In the genomic region with DNA sequence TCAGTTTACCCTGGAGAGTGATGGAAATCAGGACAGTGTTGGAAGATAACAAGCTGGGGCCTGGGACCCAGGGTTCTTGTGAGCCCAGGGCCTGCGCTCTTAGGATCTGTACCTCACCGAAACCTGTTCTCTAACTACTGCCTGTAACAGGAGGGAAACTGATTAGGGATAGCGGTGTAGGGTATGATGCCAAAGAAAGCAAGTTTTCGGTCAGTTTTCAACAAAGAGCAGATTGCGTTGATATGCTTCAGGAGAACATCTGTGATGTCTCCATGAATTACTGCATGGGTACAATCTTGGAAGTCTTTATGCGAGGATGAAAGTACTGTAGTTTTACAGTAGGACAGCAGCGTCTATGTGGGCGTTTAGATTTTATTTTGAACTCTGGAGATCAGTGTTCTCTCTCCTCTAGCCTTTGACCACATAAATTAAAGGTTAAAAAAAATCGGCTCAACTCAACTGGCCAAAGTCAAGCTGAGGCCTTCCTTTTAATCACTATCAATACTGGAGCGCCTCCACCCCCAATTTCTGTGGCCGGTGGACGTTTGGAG, we compare ENCODE assay signal across 9 cellular contexts. TPM values are rescaled to one million over a fixed set of nuclear protein-coding genes. Genes with fewer than 3 reads are reported as not detected.
DNase-seq lines count a peak whose midpoint lies in the region; ATAC-seq and TF ChIP-seq lines count a peak whose summit lies in the region.
"Had no signal": no experiment of that assay in that cellular context is flagged by ENCODE, and none has a peak within 500 bp of the region (broad histone marks: within the 10 kb centered on the region; RNA-seq: fewer than 3 reads in every experiment).

No MANE protein-coding gene starts in this region.

- H3K36me3 ChIP-seq in GM23338 (ENCODE audit: insufficient read depth) (no peaks in the 10 kb centered on the region), gastrocnemius medialis (no peaks in the 10 kb centered on the region)

- DNase-seq in GM23338 (ENCODE audit: low spot score) = no peak
- DNase-seq in activated CD8-positive, alpha-beta T cell treated with anti-CD3 and anti-CD28 coated beads, Interleukin-2, amount 10 ng/mL, durations not matched to agents 7 days and 5 days = peak; percentile 19
- DNase-seq in right cardiac atrium = no peak
- DNase-seq in gastrocnemius medialis = no peak
- no peak for DNase-seq in germinal center (ENCODE audit: low spot score)
- DNase-seq in G401 (ENCODE audit: low spot score) = no peak
- DNase-seq: activated effector memory CD4-positive, alpha-beta T cell treated with Interleukin-2 at 50 U/mL for 16 hours had no signal

- peak overlapping the region; percentile 89 for H3K4me3 Mint-ChIP-seq in GM23338
- H3K4me3 Mint-ChIP-seq in activated CD8-positive, alpha-beta T cell treated with anti-CD3 and anti-CD28 coated beads, Interleukin-2, amount 10 ng/mL, durations not matched to agents 7 days and 5 days = peak overlapping the region; percentile 96

- H3K9me3 ChIP-seq in right cardiac atrium (ENCODE audit: control insufficient read depth, low read length) (no peaks in the 10 kb centered on the region), gastrocnemius medialis (no peaks in the 10 kb centered on the region)

- CTCF ChIA-PET in activated CD8-positive, alpha-beta T cell treated with anti-CD3 and anti-CD28 coated beads, Interleukin-2, amount 10 ng/mL, durations not matched to agents 7 days and 5 days (lab: Charles Lee) = interaction anchor here (1.2 to 10.2 kb wide), 5 partner anchors 10 to 504 kb away, joined by 3 to 81 read pairs (median 4); a partner anchor contains a TSS

- H3K4me1 ChIP-seq in GM23338 (ENCODE audit: insufficient read depth) (peaks cover 19% of the 10 kb centered on the region), right cardiac atrium (ENCODE audit: control insufficient read depth, insufficient read depth, low read length) (peaks cover 10% of the 10 kb centered on the region), gastrocnemius medialis (peaks cover 14 to 47% of the 10 kb centered on the region in 2 donors)

- ATAC-seq in GM23338 (no peak), right cardiac atrium (no peak), gastrocnemius medialis (no peak), HG03457 (IDR thresholded peaks at IDR 0.05; ENCODE audit: unreplicated experiment) (no peak), GM21423 (IDR thresholded peaks at IDR 0.05; ENCODE audit: unreplicated experiment) (no peak)
- no peak for ATAC-seq in activated CD8-positive, alpha-beta T cell treated with anti-CD3 and anti-CD28 coated beads, Interleukin-2, amount 10 ng/mL, durations not matched to agents 7 days and 5 days

- no peaks in the 10 kb centered on the region; the same call in 2 of the 3 replicates for H3K36me3 Mint-ChIP-seq in GM23338 (ENCODE audit: low read depth)
- peaks cover 21% of the 10 kb centered on the region for H3K36me3 Mint-ChIP-seq in activated CD8-positive, alpha-beta T cell treated with anti-CD3 and anti-CD28 coated beads, Interleukin-2, amount 10 ng/mL, durations not matched to agents 7 days and 5 days (ENCODE audit: low read depth)

- H3K9me3 Mint-ChIP-seq in GM23338 = peaks cover 5% of the 10 kb centered on the region; the same call in 1 of the 3 replicates
- no peaks in the 10 kb centered on the region for H3K9me3 Mint-ChIP-seq in activated CD8-positive, alpha-beta T cell treated with anti-CD3 and anti-CD28 coated beads, Interleukin-2, amount 10 ng/mL, durations not matched to agents 7 days and 5 days (ENCODE audit: insufficient read depth)

- no peak for TF ChIP-seq POLR2A in gastrocnemius medialis (IDR thresholded peaks at IDR 0.05)

- intact Hi-C loops in right cardiac atrium (cut with DNase I) (loop anchor here (5.0 to 10.0 kb wide), 6 partner anchors 56 to 386 kb away; a partner anchor contains a TSS), gastrocnemius medialis (cut with DNase I; ENCODE audit: low total_unique reads) (loop anchor here (5.0 to 10.0 kb wide), 4 partner anchors 303 to 1677 kb away; a partner anchor contains a TSS)

- H3K27me3 ChIP-seq in GM23338 (ENCODE audit: insufficient read depth) (peaks cover 55% of the 10 kb centered on the region), right cardiac atrium (ENCODE audit: control insufficient read depth, insufficient read depth) (no peaks in the 10 kb centered on the region), gastrocnemius medialis (no peaks in the 10 kb centered on the region)

- peaks cover 47% of the 10 kb centered on the region for H4K20me1 ChIP-seq in GM23338 (replicated peaks; ENCODE audit: insufficient read depth)

- 0 out of 2 replicates have a peak, but pooled peaks cover 7% of the 10 kb centered on the region for H3F3A ChIP-seq in GM23338 (replicated peaks; ENCODE audit: low read depth)

- no peaks in the 10 kb centered on the region for H3K9me2 ChIP-seq in GM23338 (ENCODE audit: insufficient read depth)

- WGBS in right cardiac atrium = 47% methylated on average over 12 of the region's 12 CpGs

- H2AFZ ChIP-seq in GM23338 = no peak overlapping the region; the same call in 1 of the 2 replicates

- H3K27ac ChIP-seq in GM23338 (ENCODE audit: low read depth) (no peak overlapping the region), right cardiac atrium (ENCODE audit: low read length) (peak overlapping the region; percentile 96), gastrocnemius medialis (peak overlapping the region; percentile 94 to 99 (median 96))

- POLR2A ChIA-PET in activated CD8-positive, alpha-beta T cell treated with anti-CD3 and anti-CD28 coated beads, Interleukin-2, amount 10 ng/mL, durations not matched to agents 7 days and 5 days (lab: Charles Lee) = interaction anchor here (5.2 kb wide), 1 partner anchor 61 kb away, joined by 43 read pairs; a partner anchor contains a TSS

- H3K4me1 Mint-ChIP-seq in GM23338 = peaks cover 28% of the 10 kb centered on the region
- peaks cover 64% of the 10 kb centered on the region for H3K4me1 Mint-ChIP-seq in activated CD8-positive, alpha-beta T cell treated with anti-CD3 and anti-CD28 coated beads, Interleukin-2, amount 10 ng/mL, durations not matched to agents 7 days and 5 days (ENCODE audit: low read depth)

- H3K27me3 Mint-ChIP-seq in GM23338 (ENCODE audit: insufficient read depth, low read depth, poor library complexity) = peaks cover 37% of the 10 kb centered on the region
- no peaks in the 10 kb centered on the region for H3K27me3 Mint-ChIP-seq in activated CD8-positive, alpha-beta T cell treated with anti-CD3 and anti-CD28 coated beads, Interleukin-2, amount 10 ng/mL, durations not matched to agents 7 days and 5 days (ENCODE audit: low read depth)

- TF ChIP-seq CTCF in GM23338 (conservative IDR thresholded peaks at IDR 0.05; ENCODE audit: low read depth in 2 of 2) (no peak), gastrocnemius medialis (IDR thresholded peaks at IDR 0.05 in 4 of 5, conservative IDR thresholded peaks at IDR 0.05 in 1 of 5) (no peak)

- H3K79me2 ChIP-seq in GM23338 (replicated peaks; ENCODE audit: insufficient read depth) = peaks cover 66% of the 10 kb centered on the region

- peak overlapping the region; percentile 91 for H3K4me3 ChIP-seq in GM23338
- peak overlapping the region; percentile 100 for H3K4me3 ChIP-seq in right cardiac atrium (ENCODE audit: low read length)
- H3K4me3 ChIP-seq in gastrocnemius medialis = peak overlapping the region; percentile 76 to 94 (median 83)

- no peak overlapping the region for H3K27ac Mint-ChIP-seq in GM23338
- H3K27ac Mint-ChIP-seq in activated CD8-positive, alpha-beta T cell treated with anti-CD3 and anti-CD28 coated beads, Interleukin-2, amount 10 ng/mL, durations not matched to agents 7 days and 5 days = peak overlapping the region; percentile 61

- in situ Hi-C loops in gastrocnemius medialis (cut with MboI; ENCODE audit: low sequenced_read_pairs in 4 of 4) (loop anchor here (5.0 to 25.0 kb wide), 5 partner anchors 208 to 376 kb away; no protein-coding TSS in a partner anchor), G401 (cut with HindIII; ENCODE audit: low sequenced_read_pairs) (no loop called here)

- H3K4me2 ChIP-seq in GM23338 = peak overlapping the region; percentile 87

TF ChIP-seq in GM23338, 12 proteins besides CTCF, POLR2A, EP300 and RAD21:
- TF ChIP-seq ZNF114 (CRISPR knock-in tag; IDR thresholded peaks at IDR 0.05) = no peak
- no peak for TF ChIP-seq CREB1 (CRISPR knock-in tag; IDR thresholded peaks at IDR 0.05; ENCODE audit: low read depth)
- no peak for TF ChIP-seq POLR2AphosphoS5 (IDR thresholded peaks at IDR 0.05; ENCODE audit: low read depth)
TF ChIP-seq in GM23338: peak in this region for 0.

RNA-seq across cellular contexts. Expression of a gene that starts 3.1 kb away (rescaled TPM):
- total RNA-seq in GM23338 (2014; rRNA removed; shearing (Covaris generic)) = 7.5 and 14.4 TPM in 2 replicates
- 3.7 and 4.1 TPM in 2 replicates for polyA plus RNA-seq in GM23338 (2016; fragmentation: Nextera tagmentation; extraction: Ambion mirVana)
- 10 to 100 TPM; 38.1 to 39.5 TPM for total RNA-seq in activated CD8-positive, alpha-beta T cell treated with anti-CD3 and anti-CD28 coated beads, Interleukin-2, amount 10 ng/mL, durations not matched to agents 7 days and 5 days
- 10 to 100 TPM; 26.7 to 44.5 (median 32.2) TPM for total RNA-seq in right cardiac atrium
- 43.7 TPM for polyA plus RNA-seq in right cardiac atrium
- total RNA-seq in gastrocnemius medialis = 100 to 1,000 TPM in 1 of 4 donors, 10 to 100 TPM in 3; 36.6 to 167 (median 56.3) TPM
- total RNA-seq in G401 (2014; rRNA removed; shearing (Covaris generic)) = 0.10 and 0.92 TPM in 2 replicates

RNA-seq across cellular contexts. Expression of a gene that starts 58.8 kb away (rescaled TPM):
- 28.8 and 38.6 TPM in 2 replicates for total RNA-seq in GM23338 (2014; rRNA removed; shearing (Covaris generic))
- polyA plus RNA-seq in GM23338 (2016; fragmentation: Nextera tagmentation; extraction: Ambion mirVana) = 34.2 and 44.5 TPM in 2 replicates
- total RNA-seq in activated CD8-positive, alpha-beta T cell treated with anti-CD3 and anti-CD28 coated beads, Interleukin-2, amount 10 ng/mL, durations not matched to agents 7 days and 5 days = 10 to 100 TPM; 15.5 to 15.6 TPM
- 10 to 100 TPM; 19.1 to 29.0 (median 24.8) TPM for total RNA-seq in right cardiac atrium
- 28.9 TPM for polyA plus RNA-seq in right cardiac atrium
- total RNA-seq in gastrocnemius medialis = 10 to 100 TPM; 17.1 to 28.2 (median 20.8) TPM
- 15.1 and 20.1 TPM in 2 replicates for total RNA-seq in G401 (2014; rRNA removed; shearing (Covaris generic))
